8 cellular contexts compared by ENCODE assay signal in the genomic region with DNA sequence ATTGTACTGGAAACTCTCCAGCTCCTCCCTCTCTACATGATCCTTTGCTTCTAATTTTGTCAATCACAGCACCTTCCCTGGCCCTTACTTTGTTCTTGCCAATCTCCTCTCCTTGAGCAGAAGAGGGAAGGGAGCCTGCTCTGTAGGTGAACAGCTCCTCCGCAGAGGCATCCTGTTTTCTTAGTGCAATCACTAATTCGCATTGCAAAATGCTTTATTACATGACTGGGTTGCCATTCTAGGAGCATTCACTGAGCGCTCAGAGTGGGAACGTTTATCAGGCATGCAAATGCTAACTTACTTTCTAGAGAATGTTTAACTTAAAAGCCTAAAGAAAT. TPM values are rescaled to one million over a fixed set of nuclear protein-coding genes. Genes with fewer than 3 reads are reported as not detected.
DNase-seq lines count a peak whose midpoint lies in the region; ATAC-seq and TF ChIP-seq lines count a peak whose summit lies in the region.

No MANE protein-coding gene starts in this region.

- no peaks in the 10 kb centered on the region for H3K36me3 ChIP-seq in lower lobe of right lung

- peak; percentile 2 to 17 for ATAC-seq in lower lobe of right lung

- intact Hi-C loops in lower lobe of right lung (cut with DNase I) (no loop called here), posterior cingulate gyrus (cut with DNase I) (loop anchor here (1.0 to 10.0 kb wide), 5 partner anchors 35 to 350 kb away; no protein-coding TSS in a partner anchor)

- no peaks in the 10 kb centered on the region for H3K27me3 ChIP-seq in lower lobe of right lung (ENCODE audit: low read depth)

- peak overlapping the region; percentile 35 for H3K27ac Mint-ChIP-seq in HFFc6
- H3K27ac Mint-ChIP-seq in activated naive CD8-positive, alpha-beta T cell: no peak overlapping the region

- H3K4me1 Mint-ChIP-seq in HFFc6 (ENCODE audit: low read depth): peaks cover 53% of the 10 kb centered on the region
- peaks cover 41% of the 10 kb centered on the region for H3K4me1 Mint-ChIP-seq in activated naive CD8-positive, alpha-beta T cell (ENCODE audit: low read depth)

- no peak for DNase-seq in HFFc6
- DNase-seq in lower lobe of right lung: no peak
- DNase-seq in NCI-H1092 (lab: John Stamatoyannopoulos, UW): no peak
- no peak for DNase-seq in NCI-H526 treated with DMSO at 0.1 percent for 48 hours (lab: John Stamatoyannopoulos, UW)
- no peak for DNase-seq in posterior cingulate gyrus
- no peak for DNase-seq in pons (ENCODE audit: low spot score)

- no peaks in the 10 kb centered on the region; the same call in 1 of the 2 replicates for H3K27me3 Mint-ChIP-seq in HFFc6 (ENCODE audit: insufficient read depth)
- H3K27me3 Mint-ChIP-seq in activated naive CD8-positive, alpha-beta T cell: no peaks in the 10 kb centered on the region

- peak overlapping the region; percentile 100 for H3K4me3 ChIP-seq in lower lobe of right lung

- H3K27ac ChIP-seq in C4-2B (no peak overlapping the region), lower lobe of right lung (no peak overlapping the region)

- TF ChIP-seq CTCF in C4-2B (conservative IDR thresholded peaks at IDR 0.05) (0 out of 2 replicates have a peak, but pooled peaks have one; percentile 13), HFFc6 (IDR thresholded peaks at IDR 0.05) (no peak), lower lobe of right lung (IDR thresholded peaks at IDR 0.05) (no peak)

- H3K36me3 Mint-ChIP-seq in HFFc6 (ENCODE audit: low read depth): peaks cover 26% of the 10 kb centered on the region
- H3K36me3 Mint-ChIP-seq in activated naive CD8-positive, alpha-beta T cell: no peaks in the 10 kb centered on the region

- H3K9me3 ChIP-seq in lower lobe of right lung: no peaks in the 10 kb centered on the region

- H3K4me3 Mint-ChIP-seq in HFFc6: peak overlapping the region; percentile 80
- H3K4me3 Mint-ChIP-seq in activated naive CD8-positive, alpha-beta T cell: peak overlapping the region; percentile 59

- peaks cover 9% of the 10 kb centered on the region for H3K9me3 Mint-ChIP-seq in HFFc6
- no peaks in the 10 kb centered on the region for H3K9me3 Mint-ChIP-seq in activated naive CD8-positive, alpha-beta T cell (ENCODE audit: low read depth)

- H3K4me1 ChIP-seq in lower lobe of right lung: peaks cover 32% of the 10 kb centered on the region

RNA-seq across cellular contexts. Expression of a gene that starts 0.4 kb away (rescaled TPM):
- total RNA-seq in HFFc6 (2021; fragmentation: NEBNext Ultra II Directional; extraction: Animal tissue kit (Norgen Biotek cat#: 25700)): 10 to 100 TPM; 32.8 to 47.3 (median 39.7) TPM
- 33.6 TPM for total RNA-seq in lower lobe of right lung
